Comparison of ENCODE assay signal across 8 cellular contexts in genomic region chr7:100015232-100016208, GRCh38. TPM values are rescaled to one million over a fixed set of nuclear protein-coding genes. Genes with fewer than 3 reads are reported as not detected.
A peak's percentile ranks its signal among the peaks of the same experiment; 100 is the strongest.
DNase-seq lines count a peak whose midpoint lies in the region; ATAC-seq, FAIRE-seq and TF ChIP-seq lines count a peak whose summit lies in the region.

Gene ZKSCAN1, plus strand, starts transcription at chr7:100015596. Its CDS starts 7,911 bp downstream, at chr7:100023507.

- H3K27ac ChIP-seq in astrocyte (ENCODE audit: low read depth, low read length), result peak within 1 kb of the TSS; percentile 96
- peak within 1 kb of the TSS; percentile 91 for H3K27ac ChIP-seq in rectal smooth muscle tissue (ENCODE audit: low read depth, low read length)
- H3K27ac ChIP-seq in vagina, result peak within 1 kb of the TSS; percentile 98

- H3K27ac Mint-ChIP-seq in astrocyte (ENCODE audit: unreplicated experiment), result peak within 1 kb of the TSS; percentile 98

- H3K9me3 ChIP-seq in astrocyte (ENCODE audit: insufficient read depth, low read depth, low read length), result no peaks in the 10 kb centered on the region
- no peaks in the 10 kb centered on the region for H3K9me3 ChIP-seq in vagina

- peaks cover 54% of the 10 kb centered on the region for H3K79me2 ChIP-seq in astrocyte (ENCODE audit: insufficient read depth, low read length)

- peak within 1 kb of the TSS; percentile 90 for H3K4me2 ChIP-seq in astrocyte (ENCODE audit: low read length)

- H3K27me3 ChIP-seq in astrocyte (ENCODE audit: insufficient read depth, low read length), result no peaks in the 10 kb centered on the region
- H3K27me3 ChIP-seq in rectal smooth muscle tissue (ENCODE audit: control insufficient read depth, insufficient read depth, low read length), result no peaks in the 10 kb centered on the region
- no peaks in the 10 kb centered on the region for H3K27me3 ChIP-seq in vagina

- peak within 1 kb of the TSS; percentile 95 for H2AFZ ChIP-seq in astrocyte (ENCODE audit: low read depth, low read length)

- H3K4me1 ChIP-seq in astrocyte (ENCODE audit: insufficient read depth, low read length) (peaks cover 13% of the 10 kb centered on the region), rectal smooth muscle tissue (ENCODE audit: control insufficient read depth, insufficient read depth, low read length) (peaks cover 11% of the 10 kb centered on the region), vagina (peaks cover 33% of the 10 kb centered on the region)

- H3K9ac ChIP-seq in astrocyte (ENCODE audit: low read length) (peak within 1 kb of the TSS; percentile 99), rectal smooth muscle tissue (ENCODE audit: low read length) (peak within 1 kb of the TSS; percentile 66)

- peak within 1 kb of the TSS; percentile 84 for H3K4me3 ChIP-seq in astrocyte (ENCODE audit: insufficient read depth, low read depth, low read length)
- H3K4me3 ChIP-seq in rectal smooth muscle tissue (ENCODE audit: low read length), result peak within 1 kb of the TSS; percentile 92
- peak within 1 kb of the TSS; percentile 95 to 98 for H3K4me3 ChIP-seq in vagina

- ATAC-seq in GM18505 (IDR thresholded peaks at IDR 0.05; ENCODE audit: unreplicated experiment) (peak; percentile 92), HG02943 (IDR thresholded peaks at IDR 0.05; ENCODE audit: low read depth, unreplicated experiment) (peak; percentile 86)

- peak; percentile 93 for TF ChIP-seq POLR2A in GM18505 (IDR thresholded peaks at IDR 0.05; ENCODE audit: borderline replicate concordance, extremely low read depth, insufficient read depth, insufficient read length)
- TF ChIP-seq POLR2A in vagina (IDR thresholded peaks at IDR 0.05), result peak in 1 of 2 donors; percentile 77

- H3K36me3 Mint-ChIP-seq in astrocyte (ENCODE audit: low read depth, unreplicated experiment), result no peaks in the 10 kb centered on the region

- TF ChIP-seq CTCF in astrocyte (IDR thresholded peaks at IDR 0.05; ENCODE audit: insufficient read depth, low read depth, low read length) (no peak), vagina (IDR thresholded peaks at IDR 0.05) (no peak)

- H3K9me3 Mint-ChIP-seq in astrocyte (ENCODE audit: unreplicated experiment), result no peaks in the 10 kb centered on the region

- intact Hi-C loops in vagina (cut with DNase I), result loop anchor here (1.0 kb wide), 1 partner anchor 34 kb away; the partner anchor contains the start of gene ZSCAN21

- DNase-seq in NCI-H187 treated with DMSO at 0.1 percent for 48 hours (lab: John Stamatoyannopoulos, UW) (peak; percentile 41), T-helper 22 cell (ENCODE audit: low read depth) (peak; percentile 75), astrocyte (ENCODE audit: low read depth) (peak; percentile 85), hepatic stellate cell (ENCODE audit: low spot score) (peak; percentile 95), vagina (ENCODE audit: extremely low spot score in 2 of 2) (peak in 1 of 2 donors; percentile 91)

- peaks cover 39% of the 10 kb centered on the region for H4K20me1 ChIP-seq in astrocyte (ENCODE audit: insufficient read depth, low read length)

- peak within 1 kb of the TSS; percentile 94 for H3K4me3 Mint-ChIP-seq in astrocyte (ENCODE audit: unreplicated experiment)

- no peak for FAIRE-seq in astrocyte (lab: Jason Lieb, UNC)

- H3K36me3 ChIP-seq in astrocyte (ENCODE audit: insufficient read depth, low read length) (peaks cover 5% of the 10 kb centered on the region), rectal smooth muscle tissue (ENCODE audit: control insufficient read depth, insufficient read depth, low read length) (no peaks in the 10 kb centered on the region), vagina (no peaks in the 10 kb centered on the region)

- no peaks in the 10 kb centered on the region for H3K27me3 Mint-ChIP-seq in astrocyte (ENCODE audit: low read depth, unreplicated experiment)

- peaks cover 12% of the 10 kb centered on the region for H3K4me1 Mint-ChIP-seq in astrocyte (ENCODE audit: low read depth, unreplicated experiment)

RNA-seq across cellular contexts. Expression of gene ZKSCAN1, which starts in this region (rescaled TPM):
- total RNA-seq in astrocyte, result 70.3 and 70.8 TPM in 2 replicates
- 36.6 TPM for total RNA-seq in vagina
